ENCODE assay signal across 17 cellular contexts in genomic region chr12:132186857-132187620, GRCh38. TPM values are rescaled to one million over a fixed set of nuclear protein-coding genes. Genes with fewer than 3 reads are reported as not detected.
DNase-seq lines count a peak whose midpoint lies in the region; ATAC-seq and TF ChIP-seq lines count a peak whose summit lies in the region.
"Had no signal": no experiment of that assay in that cellular context is flagged by ENCODE, and none has a peak within 500 bp of the region (broad histone marks: within the 10 kb centered on the region; RNA-seq: fewer than 3 reads in every experiment).

No MANE protein-coding gene starts in this region.

- no peaks in the 10 kb centered on the region for H3K36me3 ChIP-seq in BLaER1 treated with 17β-estradiol and CSF1 and Interleukin-3, amounts not matched to agents 10 nM and 100 nM
- H3K36me3 ChIP-seq: heart left ventricle, transverse colon had no signal

- peak overlapping the region; percentile 95 for H3K27ac Mint-ChIP-seq in T-helper 1 cell treated with Interleukin-12 subunit alpha and Interleukin-12 subunit beta and Interleukin-4 antibody, amounts not matched to agents 30 μg/mL and 1 μg/mL, for 36 hours
- H3K27ac Mint-ChIP-seq in activated CD8-positive, alpha-beta T cell treated with anti-CD3 and anti-CD28 coated beads for 36 hours: peak overlapping the region; percentile 84
- H3K27ac Mint-ChIP-seq in immature natural killer cell: peak overlapping the region in 4 of 6 donors; percentile 40 to 92 (median 82)
- H3K27ac Mint-ChIP-seq: progenitor cell of endocrine pancreas had no signal

- no peaks in the 10 kb centered on the region for H3K27me3 ChIP-seq in BLaER1 treated with 17β-estradiol and CSF1 and Interleukin-3, amounts not matched to agents 10 nM and 100 nM

- peaks cover 23% of the 10 kb centered on the region for H3K27me3 Mint-ChIP-seq in T-helper 1 cell treated with Interleukin-12 subunit alpha and Interleukin-12 subunit beta and Interleukin-4 antibody, amounts not matched to agents 30 μg/mL and 1 μg/mL, for 36 hours (ENCODE audit: low read depth)
- no peaks in the 10 kb centered on the region for H3K27me3 Mint-ChIP-seq in activated CD8-positive, alpha-beta T cell treated with anti-CD3 and anti-CD28 coated beads for 36 hours
- H3K27me3 Mint-ChIP-seq in immature natural killer cell (ENCODE audit: low read depth in 3 of 3): peaks cover 0 to 5% (median 2%) of the 10 kb centered on the region in 3 donors

- H3K4me3 Mint-ChIP-seq in T-helper 1 cell treated with Interleukin-12 subunit alpha and Interleukin-12 subunit beta and Interleukin-4 antibody, amounts not matched to agents 30 μg/mL and 1 μg/mL, for 36 hours: peak overlapping the region; percentile 80
- peak overlapping the region; percentile 63 for H3K4me3 Mint-ChIP-seq in activated CD8-positive, alpha-beta T cell treated with anti-CD3 and anti-CD28 coated beads for 36 hours
- peak overlapping the region; percentile 71 to 82 (median 80) for H3K4me3 Mint-ChIP-seq in immature natural killer cell

- TF ChIP-seq CTCF in activated CD8-positive, alpha-beta T cell treated with anti-CD3 and anti-CD28 coated beads for 36 hours (IDR thresholded peaks at IDR 0.05): no peak

- H3K27ac ChIP-seq in BLaER1 treated with 17β-estradiol and CSF1 and Interleukin-3, amounts not matched to agents 10 nM and 100 nM: peak overlapping the region in 9 of 11 experiments; percentile 65 to 87 (median 75); a peak in 19 of 22 replicates
- H3K27ac ChIP-seq: epithelial cell of prostate had no signal

- H3K4me3 ChIP-seq in BLaER1 treated with 17β-estradiol and CSF1 and Interleukin-3, amounts not matched to agents 10 nM and 100 nM: peak overlapping the region; percentile 47 to 75 (median 69)

- peak overlapping the region; percentile 38 to 83 (median 71); a peak in 19 of 22 replicates for H3K9ac ChIP-seq in BLaER1 treated with 17β-estradiol and CSF1 and Interleukin-3, amounts not matched to agents 10 nM and 100 nM

- peak overlapping the region; percentile 94 to 100 (median 98) for H3K4me2 ChIP-seq in BLaER1 treated with 17β-estradiol and CSF1 and Interleukin-3, amounts not matched to agents 10 nM and 100 nM

- H3K9me3 Mint-ChIP-seq in T-helper 1 cell treated with Interleukin-12 subunit alpha and Interleukin-12 subunit beta and Interleukin-4 antibody, amounts not matched to agents 30 μg/mL and 1 μg/mL, for 36 hours: peaks cover 4% of the 10 kb centered on the region
- no peaks in the 10 kb centered on the region for H3K9me3 Mint-ChIP-seq in activated CD8-positive, alpha-beta T cell treated with anti-CD3 and anti-CD28 coated beads for 36 hours
- H3K9me3 Mint-ChIP-seq in immature natural killer cell: peaks cover 0 to 10% (median 2%) of the 10 kb centered on the region in 6 donors

- peaks cover 3% of the 10 kb centered on the region for H3K36me3 Mint-ChIP-seq in T-helper 1 cell treated with Interleukin-12 subunit alpha and Interleukin-12 subunit beta and Interleukin-4 antibody, amounts not matched to agents 30 μg/mL and 1 μg/mL, for 36 hours (ENCODE audit: low read depth)
- no peaks in the 10 kb centered on the region for H3K36me3 Mint-ChIP-seq in activated CD8-positive, alpha-beta T cell treated with anti-CD3 and anti-CD28 coated beads for 36 hours (ENCODE audit: low read depth)
- H3K36me3 Mint-ChIP-seq in immature natural killer cell: no peaks in the 10 kb centered on the region

- no peak for DNase-seq in T-helper 1 cell
- peak; percentile 42 for DNase-seq in activated CD8-positive, alpha-beta T cell treated with anti-CD3 and anti-CD28 coated beads for 36 hours
- no peak for DNase-seq in immature natural killer cell
- no peak for DNase-seq in NOMO-1 treated with DMSO at 0.1 percent for 48 hours (lab: John Stamatoyannopoulos, UW; ENCODE audit: unreplicated experiment)
- no peak for DNase-seq in iPS-NIHi7 (ENCODE audit: extremely low spot score)
- DNase-seq in NCI-H2227 treated with DMSO at 0.1 percent for 48 hours (lab: John Stamatoyannopoulos, UW): no peak
- DNase-seq: GDM1, KBM-7, kidney glomerular epithelial cell, NCI-H1694, NCI-H526 treated with DMSO at 0.1 percent for 48 hours, transverse colon had no signal

- no peaks in the 10 kb centered on the region for H3K9me3 ChIP-seq in BLaER1 treated with 17β-estradiol and CSF1 and Interleukin-3, amounts not matched to agents 10 nM and 100 nM (replicated peaks in 1 of 11)
- H3K9me3 ChIP-seq: transverse colon had no signal

- H3K4me1 ChIP-seq in BLaER1 treated with 17β-estradiol and CSF1 and Interleukin-3, amounts not matched to agents 10 nM and 100 nM: peaks cover 49 to 95% (median 88%) of the 10 kb centered on the region in 10 experiments

- H3K4me1 Mint-ChIP-seq in T-helper 1 cell treated with Interleukin-12 subunit alpha and Interleukin-12 subunit beta and Interleukin-4 antibody, amounts not matched to agents 30 μg/mL and 1 μg/mL, for 36 hours (ENCODE audit: low read depth): peaks cover 29% of the 10 kb centered on the region
- H3K4me1 Mint-ChIP-seq in activated CD8-positive, alpha-beta T cell treated with anti-CD3 and anti-CD28 coated beads for 36 hours (ENCODE audit: low read depth): peaks cover 28% of the 10 kb centered on the region
- peaks cover 30 to 39% of the 10 kb centered on the region in 2 donors for H3K4me1 Mint-ChIP-seq in immature natural killer cell

- POLR2A ChIA-PET in activated CD8-positive, alpha-beta T cell treated with anti-CD3 and anti-CD28 coated beads for 36 hours (lab: Charles Lee): interaction anchor here (1.3 kb wide), 1 partner anchor 19 kb away, joined by 3 read pairs; no protein-coding TSS in a partner anchor

- intact Hi-C loops in activated CD8-positive, alpha-beta T cell treated with anti-CD3 and anti-CD28 coated beads for 36 hours (cut with micrococcal nuclease): no loop called here

- CTCF ChIA-PET in activated CD8-positive, alpha-beta T cell treated with anti-CD3 and anti-CD28 coated beads for 36 hours (lab: Charles Lee): interaction anchor here (0.9 to 1.6 kb wide), 3 partner anchors 26 to 33 kb away, joined by 3 to 5 read pairs (median 4); no protein-coding TSS in a partner anchor

- peaks cover 0 to 10% (median 0%) of the 10 kb centered on the region in 11 experiments; a peak in 6 of 22 replicates for H4K20me1 ChIP-seq in BLaER1 treated with 17β-estradiol and CSF1 and Interleukin-3, amounts not matched to agents 10 nM and 100 nM

- ATAC-seq in activated CD8-positive, alpha-beta T cell treated with anti-CD3 and anti-CD28 coated beads for 36 hours: no peak
- ATAC-seq: heart left ventricle had no signal

RNA-seq across cellular contexts. Expression of gene NOC4L, which starts 42.8 kb away (rescaled TPM):
- total RNA-seq in activated CD8-positive, alpha-beta T cell treated with anti-CD3 and anti-CD28 coated beads for 36 hours: 10 to 100 TPM; 35.6 to 41.2 TPM
- polyA plus RNA-seq in immature natural killer cell: 10 to 100 TPM; 16.4 to 28.5 (median 17.2) TPM

RNA-seq across cellular contexts. Expression of gene DDX51, which starts 42.9 kb away (rescaled TPM):
- 10 to 100 TPM; 24.1 to 25.5 TPM for total RNA-seq in activated CD8-positive, alpha-beta T cell treated with anti-CD3 and anti-CD28 coated beads for 36 hours
- 1 to 10 TPM; 2.9 to 6.3 (median 5.0) TPM for polyA plus RNA-seq in immature natural killer cell
